Comparison of ENCODE assay signal across 14 cellular contexts in genomic region chr11:46977038-46977818, GRCh38. TPM values are rescaled to one million over a fixed set of nuclear protein-coding genes. Genes with fewer than 3 reads are reported as not detected.
A peak's percentile ranks its signal among the peaks of the same experiment; 100 is the strongest.
DNase-seq lines count a peak whose midpoint lies in the region; ATAC-seq and TF ChIP-seq lines count a peak whose summit lies in the region.
"Had no signal": no experiment of that assay in that cellular context is flagged by ENCODE, and none has a peak within 500 bp of the region (broad histone marks: within the 10 kb centered on the region; RNA-seq: fewer than 3 reads in every experiment).

No MANE protein-coding gene starts in this region.

- H3K9me3 Mint-ChIP-seq in CD4-positive, alpha-beta T cell, result no peaks in the 10 kb centered on the region
- H3K9me3 Mint-ChIP-seq: activated T-helper 17 cell treated with anti-CD3 and anti-CD28 coated beads, Interleukin-2, amount 50 U/mL, for 72 hours; stimulated activated naive CD8-positive, alpha-beta T cell treated with anti-CD3 and anti-CD28 coated beads, Interleukin-15, Interleukin-2, amounts not matched to agents 100 ng/mL and 50 ng/mL, for 24 hours had no signal

- no peak overlapping the region for H3K23ac ChIP-seq in trophoblast cell (ENCODE audit: low read length)

- H4K12ac ChIP-seq in trophoblast cell (ENCODE audit: low read depth, low read length), result no peak overlapping the region

- H3K27ac Mint-ChIP-seq in CD4-positive, alpha-beta T cell, result no peak overlapping the region
- H3K27ac Mint-ChIP-seq: activated T-helper 17 cell treated with anti-CD3 and anti-CD28 coated beads, Interleukin-2, amount 50 U/mL, for 72 hours; stimulated activated naive CD8-positive, alpha-beta T cell treated with anti-CD3 and anti-CD28 coated beads, Interleukin-15, Interleukin-2, amounts not matched to agents 100 ng/mL and 50 ng/mL, for 24 hours had no signal

- DNase-seq in G401 (ENCODE audit: low spot score), result peak; percentile 48
- peak; percentile 47 for DNase-seq in NCI-H748 (lab: John Stamatoyannopoulos, UW; ENCODE audit: unreplicated experiment)
- DNase-seq in head of caudate nucleus, result peak; percentile 10 to 85 (median 60)
- DNase-seq in trophoblast cell, result peak; percentile 5 to 48
- DNase-seq in CD4-positive, alpha-beta T cell, result no peak
- DNase-seq in AG08396 (ENCODE audit: low spot score), result no peak
- no peak for DNase-seq in NCI-H2081 (lab: John Stamatoyannopoulos, UW)
- DNase-seq: activated CD4-positive, CD25-positive, alpha-beta regulatory T cell; NCI-H1105 treated with DMSO at 0.1 percent for 48 hours; stimulated activated CD4-positive, alpha-beta T cell treated with anti-CD3 and anti-CD28 coated beads, Interleukin-2, amount 100 ng/mL, for 24 hours had no signal

- H3K79me1 ChIP-seq in trophoblast cell (ENCODE audit: low read length), result no peaks in the 10 kb centered on the region

- H3K27me3 ChIP-seq in trophoblast cell (ENCODE audit: insufficient read depth, low read length), result no peaks in the 10 kb centered on the region
- no peaks in the 10 kb centered on the region for H3K27me3 ChIP-seq in CD4-positive, alpha-beta T cell (ENCODE audit: control insufficient read depth, insufficient read depth, low read length)

- POLR2A ChIA-PET in CD4-positive, alpha-beta T cell (lab: Charles Lee), result no interaction called here

- H3K4me3 Mint-ChIP-seq in CD4-positive, alpha-beta T cell, result no peak overlapping the region
- H3K4me3 Mint-ChIP-seq: activated T-helper 17 cell treated with anti-CD3 and anti-CD28 coated beads, Interleukin-2, amount 50 U/mL, for 72 hours; stimulated activated naive CD8-positive, alpha-beta T cell treated with anti-CD3 and anti-CD28 coated beads, Interleukin-15, Interleukin-2, amounts not matched to agents 100 ng/mL and 50 ng/mL, for 24 hours had no signal

- CTCF ChIA-PET in CD4-positive, alpha-beta T cell (lab: Charles Lee), result no interaction called here

- H4K91ac ChIP-seq in trophoblast cell (ENCODE audit: low read depth, low read length), result no peak overlapping the region

- TF ChIP-seq CTCF in CD4-positive, alpha-beta T cell (IDR thresholded peaks at IDR 0.05), result no peak

- no peak overlapping the region for H4K8ac ChIP-seq in trophoblast cell (ENCODE audit: low read depth, low read length)

- H2AFZ ChIP-seq in trophoblast cell (ENCODE audit: insufficient read depth, low read length, poor library complexity), result no peak overlapping the region

- no peak overlapping the region for H3K9ac ChIP-seq in trophoblast cell (ENCODE audit: low read length)

- in situ Hi-C loops in G401 (cut with HindIII; ENCODE audit: low sequenced_read_pairs), result no loop called here

- no peaks in the 10 kb centered on the region for H3K9me3 ChIP-seq in trophoblast cell (ENCODE audit: insufficient read depth, low read depth, low read length)
- H3K9me3 ChIP-seq in CD4-positive, alpha-beta T cell (ENCODE audit: control insufficient read depth, low read length), result no peaks in the 10 kb centered on the region

- H3K36me3 Mint-ChIP-seq in CD4-positive, alpha-beta T cell (ENCODE audit: low read depth), result no peaks in the 10 kb centered on the region

- no peak for ATAC-seq in CD4-positive, alpha-beta T cell (ENCODE audit: poor library complexity)
- ATAC-seq in HG03097 (IDR thresholded peaks at IDR 0.05; ENCODE audit: low FRiP score, unreplicated experiment), result no peak

- no peaks in the 10 kb centered on the region for H3K79me2 ChIP-seq in trophoblast cell (ENCODE audit: control insufficient read depth, insufficient read depth, low read length, poor library complexity)

- no peak overlapping the region for H3K18ac ChIP-seq in trophoblast cell (ENCODE audit: low read length)

- peaks cover 0 to 3% of the 10 kb centered on the region in 2 experiments for H3K4me1 ChIP-seq in trophoblast cell (ENCODE audit: control insufficient read depth in 1 of 2, insufficient read depth in 2 of 2, low read length in 2 of 2)

- H3K4ac ChIP-seq in trophoblast cell (ENCODE audit: low read depth, low read length), result no peak overlapping the region

- H3K4me3 ChIP-seq in trophoblast cell (ENCODE audit: low read depth, low read length), result no peak overlapping the region
- H3K4me3 ChIP-seq: coronary artery had no signal

- no peaks in the 10 kb centered on the region for H3K4me1 Mint-ChIP-seq in CD4-positive, alpha-beta T cell (ENCODE audit: low read depth)

- H3K14ac ChIP-seq in trophoblast cell (ENCODE audit: low read length), result no peak overlapping the region

- no peaks in the 10 kb centered on the region for H3K27me3 Mint-ChIP-seq in CD4-positive, alpha-beta T cell
- H3K27me3 Mint-ChIP-seq: activated T-helper 17 cell treated with anti-CD3 and anti-CD28 coated beads, Interleukin-2, amount 50 U/mL, for 72 hours; stimulated activated naive CD8-positive, alpha-beta T cell treated with anti-CD3 and anti-CD28 coated beads, Interleukin-15, Interleukin-2, amounts not matched to agents 100 ng/mL and 50 ng/mL, for 24 hours had no signal

- H2BK120ac ChIP-seq in trophoblast cell (ENCODE audit: insufficient read depth, low read length, poor library complexity), result no peak overlapping the region

- H3K36me3 ChIP-seq in trophoblast cell (ENCODE audit: control insufficient read depth in 1 of 2, insufficient read depth in 2 of 2, low read length in 2 of 2), result peaks cover 1 to 6% of the 10 kb centered on the region in 2 experiments

- WGBS in trophoblast cell (ENCODE audit: extremely low coverage, insufficient coverage, insufficient read length), result no CpG with 5 or more reads among the region's 8 CpGs

- H3K27ac ChIP-seq in trophoblast cell (ENCODE audit: low read depth, low read length), result no peak overlapping the region
- H3K27ac ChIP-seq in CD4-positive, alpha-beta T cell (ENCODE audit: low read depth, low read length), result no peak overlapping the region
- H3K27ac ChIP-seq: coronary artery had no signal

- H2BK5ac ChIP-seq in trophoblast cell (ENCODE audit: low read depth, low read length, poor library complexity), result no peak overlapping the region

- H3K4me2 ChIP-seq in trophoblast cell (ENCODE audit: low read length), result no peak overlapping the region

- no peak overlapping the region for H2BK12ac ChIP-seq in trophoblast cell (ENCODE audit: low read length)

- no peak overlapping the region for H2AK5ac ChIP-seq in trophoblast cell (ENCODE audit: low read length)

- intact Hi-C loops in head of caudate nucleus (cut with DNase I), result no loop called here
- intact Hi-C loops in CD4-positive, alpha-beta T cell (cut with DNase I, micrococcal nuclease), result no loop called here

RNA-seq across cellular contexts. Expression of gene CSTPP1, which starts 40.7 kb away (rescaled TPM):
- total RNA-seq in G401 (2014; rRNA removed; shearing (Covaris generic)), result 9.0 and 19.3 TPM in 2 replicates
- polyA plus RNA-seq in trophoblast cell (2013), result 19.5 and 19.8 TPM in 2 replicates
- total RNA-seq in CD4-positive, alpha-beta T cell, result 1 to 10 TPM; 6.6 to 7.3 TPM

RNA-seq across cellular contexts. Expression of gene LRP4, which starts 58.9 kb away (rescaled TPM):
- 7.2 and 7.4 TPM in 2 replicates for total RNA-seq in G401 (2014; rRNA removed; shearing (Covaris generic))
- 6.5 and 6.9 TPM in 2 replicates for polyA plus RNA-seq in trophoblast cell (2013)
- not detected for total RNA-seq in CD4-positive, alpha-beta T cell

Comparison
In these comparisons a context has a peak if more than half of its experiments do, and no peak if none do; other contexts are left out.
1. DNase-seq: peak in G401 (single experiment), NCI-H748 (single experiment), head of caudate nucleus (42 of 42) and trophoblast cell (2 of 2); none in CD4-positive, alpha-beta T cell (0 of 10), AG08396 (single experiment) and NCI-H2081 (0 of 2).